In genomic region chr13:48094404-48094780, GRCh38 we compare ENCODE assay signal across 8 cellular contexts. TPM values are rescaled to one million over a fixed set of nuclear protein-coding genes. Genes with fewer than 3 reads are reported as not detected.
A peak's percentile ranks its signal among the peaks of the same experiment; 100 is the strongest.
DNase-seq lines count a peak whose midpoint lies in the region; ATAC-seq and TF ChIP-seq lines count a peak whose summit lies in the region.

No MANE protein-coding gene starts in this region.

- ATAC-seq in GM19455 (IDR thresholded peaks at IDR 0.05; ENCODE audit: unreplicated experiment) (peak; percentile 12), right lobe of liver (no peak), HG02678 (IDR thresholded peaks at IDR 0.05; ENCODE audit: unreplicated experiment) (no peak)

- H3K4me1 ChIP-seq in right lobe of liver = peaks cover 0 to 35% (median 8%) of the 10 kb centered on the region in 4 donors
- peaks cover 0 to 38% (median 24%) of the 10 kb centered on the region in 4 donors for H3K4me1 ChIP-seq in tibial artery

- H3K27ac ChIP-seq in caudate nucleus (ENCODE audit: low read depth, low read length) (peak overlapping the region; percentile 73), right lobe of liver (peak overlapping the region; percentile 69 to 80 (median 71)), tibial artery (peak overlapping the region; percentile 87 to 93)

- H3K9me3 ChIP-seq in MG63 (no peaks in the 10 kb centered on the region), right lobe of liver (no peaks in the 10 kb centered on the region), tibial artery (no peaks in the 10 kb centered on the region)

- no peak for TF ChIP-seq POLR2A in right lobe of liver (IDR thresholded peaks at IDR 0.05)

- intact Hi-C loops in right lobe of liver (cut with DNase I) (no loop called here), tibial artery (cut with DNase I; ENCODE audit: low total_unique reads) (loop anchor here (2.0 kb wide), 1 partner anchor 206 kb away; no protein-coding TSS in a partner anchor)

- 0% methylated on average over 13 of the region's 14 CpGs for WGBS in right lobe of liver (ENCODE audit: insufficient coverage, low coverage, low lambda C conversion rate, missing lambda C conversion rate)

- H3K36me3 ChIP-seq in MG63 = peaks cover under 1% of the 10 kb centered on the region
- no peaks in the 10 kb centered on the region for H3K36me3 ChIP-seq in right lobe of liver
- H3K36me3 ChIP-seq in tibial artery = no peaks in the 10 kb centered on the region

- DNase-seq in AG10803 (ENCODE audit: low read depth) (peak; percentile 7), MG63 (no peak), caudate nucleus (lab: John Stamatoyannopoulos, UW) (peak in 6 of 61 donors; percentile 5 to 49 (median 22)), right lobe of liver (no peak), tibial artery (no peak), NCI-H524 treated with DMSO at 0.1 percent for 48 hours (lab: John Stamatoyannopoulos, UW) (no peak)

- peak overlapping the region; percentile 91 for H3K4me3 ChIP-seq in AG10803 (ENCODE audit: low read length)
- peak overlapping the region; percentile 96 for H3K4me3 ChIP-seq in MG63
- H3K4me3 ChIP-seq in right lobe of liver = peak overlapping the region; percentile 88 to 98 (median 91)
- H3K4me3 ChIP-seq in tibial artery = peak overlapping the region; percentile 72 to 95

- TF ChIP-seq CTCF in AG10803 (conservative IDR thresholded peaks at IDR 0.05; ENCODE audit: low read length) (no peak), right lobe of liver (IDR thresholded peaks at IDR 0.05) (no peak), tibial artery (IDR thresholded peaks at IDR 0.05) (no peak)

- H3K27me3 ChIP-seq in MG63 (no peaks in the 10 kb centered on the region), right lobe of liver (no peaks in the 10 kb centered on the region), tibial artery (no peaks in the 10 kb centered on the region)

RNA-seq across cellular contexts. Expression of gene MED4, which starts 0.5 kb away (rescaled TPM):
- 11.1 and 42.6 TPM in 2 replicates for total RNA-seq in MG63 (2014; rRNA removed; shearing (Covaris generic); ENCODE audit: low replicate concordance)
- 10 to 100 TPM; 15.1 to 22.5 (median 20.7) TPM for total RNA-seq in right lobe of liver

RNA-seq across cellular contexts. Expression of gene NUDT15, which starts 56.9 kb away (rescaled TPM):
- total RNA-seq in MG63 (2014; rRNA removed; shearing (Covaris generic); ENCODE audit: low replicate concordance) = 22.1 and 47.8 TPM in 2 replicates
- total RNA-seq in right lobe of liver = 1 to 10 TPM; 5.1 to 7.6 (median 6.3) TPM
